In genomic region chr4:109703664-109704351, GRCh38 we compare ENCODE assay signal across 1 cellular context.
TF ChIP-seq lines count a peak whose summit lies in the region.

No MANE protein-coding gene starts in this region.

TF ChIP-seq in K562, 482 proteins besides CTCF, POLR2A, EP300 and RAD21 (continued from another document):
- TF ChIP-seq PRDM10 (IDR thresholded peaks at IDR 0.05; ENCODE audit: partially characterized antibody) (peak; percentile 59), ZBTB11 (CRISPR knock-in tag; IDR thresholded peaks at IDR 0.05) (peak in 1 of 3 experiments; percentile 11; a peak in 1 of 6 replicates), SNAPC5 (CRISPR knock-in tag; IDR thresholded peaks at IDR 0.05) (no peak), FOXM1 (IDR thresholded peaks at IDR 0.05; ENCODE audit: low read depth) (no peak), FOXM1 (CRISPR knock-in tag; IDR thresholded peaks at IDR 0.05; ENCODE audit: low read depth) (no peak), SMARCE1 (IDR thresholded peaks at IDR 0.05) (no peak), NCOA1 (IDR thresholded peaks at IDR 0.05; ENCODE audit: low read depth) (no peak), FOSL1 (tag; conservative IDR thresholded peaks at IDR 0.05) (no peak), ZBTB9 (CRISPR knock-in tag; IDR thresholded peaks at IDR 0.05) (0 out of 2 replicates have a peak, but pooled peaks have one; percentile 8), CEBPG (CRISPR knock-in tag; IDR thresholded peaks at IDR 0.05) (no peak), CEBPG (tag; conservative IDR thresholded peaks at IDR 0.05 in 1 of 2, IDR thresholded peaks at IDR 0.05 in 1 of 2) (0 out of 4 replicates have a peak, but pooled peaks of 1 of the 2 experiments have one; percentile 3), ZNF449 (CRISPR knock-in tag; IDR thresholded peaks at IDR 0.05) (no peak), YBX1 (IDR thresholded peaks at IDR 0.05) (no peak), ZNF77 (CRISPR knock-in tag; IDR thresholded peaks at IDR 0.05) (0 out of 2 replicates have a peak, but pooled peaks have one; percentile 46), NFIX (CRISPR knock-in tag; IDR thresholded peaks at IDR 0.05; ENCODE audit: low read depth) (no peak), HMBOX1 (IDR thresholded peaks at IDR 0.05) (0 out of 2 replicates have a peak, but pooled peaks have one; percentile 44), CTBP1 (IDR thresholded peaks at IDR 0.05; ENCODE audit: borderline replicate concordance) (no peak), MBD2 (IDR thresholded peaks at IDR 0.05; ENCODE audit: borderline replicate concordance, low read depth) (0 out of 2 replicates have a peak, but pooled peaks have one; percentile 20), HMG20A (CRISPR knock-in tag; conservative IDR thresholded peaks at IDR 0.05) (no peak), ZKSCAN3 (CRISPR knock-in tag; IDR thresholded peaks at IDR 0.05) (no peak), NFIC (IDR thresholded peaks at IDR 0.05) (0 out of 2 replicates have a peak, but pooled peaks have one; percentile 8), SMAD1 (IDR thresholded peaks at IDR 0.05; ENCODE audit: low read depth, low read length, partially characterized antibody) (no peak), SPI1 (IDR thresholded peaks at IDR 0.05; ENCODE audit: borderline replicate concordance, low read depth, low read length) (peak; percentile 48; the same call in 1 of the 2 replicates), SP2 (IDR thresholded peaks at IDR 0.05; ENCODE audit: extremely low read depth, low read depth, low read length, poor library complexity, severe bottlenecking) (no peak), CTCFL (IDR thresholded peaks at IDR 0.05; ENCODE audit: borderline replicate concordance, insufficient read depth, low read depth, low read length, poor library complexity, severe bottlenecking) (no peak), GABPA (tag; conservative IDR thresholded peaks at IDR 0.05; ENCODE audit: low read depth) (peak; percentile 19; the same call in 1 of the 2 replicates), MCM3 (IDR thresholded peaks at IDR 0.05) (no peak), HMG20B (CRISPR knock-in tag; IDR thresholded peaks at IDR 0.05) (no peak)
